ENCODE assay signal across 1 cellular context in the genomic region with DNA sequence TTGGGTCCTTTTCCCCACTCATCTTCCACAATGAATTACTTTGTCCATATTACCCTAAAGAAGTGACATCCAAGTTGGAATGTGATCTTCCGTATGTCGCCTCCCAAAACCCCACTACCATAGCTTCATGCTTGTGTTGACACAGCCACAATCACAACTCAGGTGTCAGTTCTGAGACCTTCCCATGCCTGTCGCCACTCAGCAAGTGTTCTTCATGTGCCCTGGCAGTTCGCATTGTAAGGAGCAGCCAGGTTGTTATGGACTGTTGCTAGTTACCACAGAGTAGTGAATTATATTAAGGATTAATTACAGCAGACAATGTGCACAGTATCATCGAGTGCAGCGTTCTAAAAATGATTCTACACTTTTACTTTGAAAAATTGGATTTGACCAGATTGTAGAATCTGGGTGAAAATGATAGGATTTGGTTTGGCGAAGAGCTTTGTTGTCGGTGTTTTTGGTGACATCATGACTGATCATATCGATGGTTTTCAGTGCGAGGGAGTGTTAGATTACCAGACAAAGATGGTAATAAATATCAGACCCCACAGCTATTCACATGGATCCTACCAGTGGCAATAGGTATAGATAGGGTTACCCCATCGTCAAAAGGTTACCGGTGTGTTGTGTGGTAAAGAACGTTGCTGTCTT.
TF ChIP-seq lines count a peak whose summit lies in the region.

No MANE protein-coding gene starts in this region.

TF ChIP-seq in WTC11, 78 proteins besides CTCF, POLR2A, EP300 and RAD21 (continued from another document):
- TF ChIP-seq ZNF138 (CRISPR knock-in tag; conservative IDR thresholded peaks at IDR 0.05): no peak
